8 cellular contexts compared by ENCODE assay signal in genomic region chrX:135484636-135485289, GRCh38. TPM values are rescaled to one million over a fixed set of nuclear protein-coding genes. Genes with fewer than 3 reads are reported as not detected.
DNase-seq lines count a peak whose midpoint lies in the region; ATAC-seq, FAIRE-seq and TF ChIP-seq lines count a peak whose summit lies in the region.

No MANE protein-coding gene starts in this region.

- no peak overlapping the region for H2AFZ ChIP-seq in GM23338
- no peak overlapping the region for H2AFZ ChIP-seq in OCI-LY7 (ENCODE audit: low read length)

- no peaks in the 10 kb centered on the region for H3K9me3 Mint-ChIP-seq in GM23338
- peaks cover 6% of the 10 kb centered on the region for H3K9me3 Mint-ChIP-seq in nephron

- CTCF ChIA-PET in OCI-LY7 (lab: Charles Lee; ENCODE audit: unreplicated experiment): no interaction called here

- H3F3A ChIP-seq in GM23338 (replicated peaks; ENCODE audit: low read depth): no peaks in the 10 kb centered on the region

- no peak overlapping the region for H3K27ac ChIP-seq in GM23338 (ENCODE audit: low read depth)
- no peak overlapping the region for H3K27ac ChIP-seq in OCI-LY7 (ENCODE audit: low read depth, low read length, poor library complexity, severe bottlenecking)
- no peak overlapping the region for H3K27ac ChIP-seq in dorsolateral prefrontal cortex

- intact Hi-C loops in OCI-LY7 (cut with micrococcal nuclease; ENCODE audit: unreplicated experiment) (loop anchor here (2.0 kb wide), 1 partner anchor 112 kb away; no protein-coding TSS in a partner anchor), dorsolateral prefrontal cortex (cut with DNase I) (loop anchor here (5.0 to 10.0 kb wide), 2 partner anchors 52 to 90 kb away; no protein-coding TSS in a partner anchor)

- BruUV-seq in OCI-LY7 (replicated peaks; lab: Mats Ljungman, UMichigan): no TSS peak

- POLR2A ChIA-PET in OCI-LY7 (lab: Charles Lee): no interaction called here

- TF ChIP-seq CTCF in GM23338 (conservative IDR thresholded peaks at IDR 0.05; ENCODE audit: low read depth in 2 of 2) (peak; percentile 52 to 66), OCI-LY7 (conservative IDR thresholded peaks at IDR 0.05; ENCODE audit: low read length) (peak; percentile 76), dorsolateral prefrontal cortex (IDR thresholded peaks at IDR 0.05 in 54 of 56, conservative IDR thresholded peaks at IDR 0.05 in 2 of 56; ENCODE audit: low read depth in 1 of 56, partially characterized antibody in 56 of 56) (peak; percentile 18 to 74 (median 54)), nephron (IDR thresholded peaks at IDR 0.05; ENCODE audit: unreplicated experiment in 3 of 3) (peak; percentile 58 to 62 (median 61))

- H3K79me2 ChIP-seq in GM23338 (replicated peaks; ENCODE audit: insufficient read depth) (no peaks in the 10 kb centered on the region), OCI-LY7 (ENCODE audit: insufficient read depth, low read depth, low read length) (no peaks in the 10 kb centered on the region)

- no peak for ATAC-seq in GM23338
- ATAC-seq in HG02678 (IDR thresholded peaks at IDR 0.05; ENCODE audit: unreplicated experiment): no peak
- no peak for ATAC-seq in HG02981 (IDR thresholded peaks at IDR 0.05; ENCODE audit: unreplicated experiment)

- H3K4me1 ChIP-seq in GM23338 (ENCODE audit: insufficient read depth) (no peaks in the 10 kb centered on the region), OCI-LY7 (ENCODE audit: insufficient read depth, low read length, poor library complexity, severe bottlenecking) (no peaks in the 10 kb centered on the region)

- H3K9me3 ChIP-seq in OCI-LY7 (ENCODE audit: low read length): no peaks in the 10 kb centered on the region

- H3K4me1 Mint-ChIP-seq in GM23338 (no peaks in the 10 kb centered on the region), nephron (peaks cover 10% of the 10 kb centered on the region)

- H3K4me2 ChIP-seq in GM23338: no peak overlapping the region
- H3K4me2 ChIP-seq in OCI-LY7 (ENCODE audit: low read length): no peak overlapping the region

- H3K27ac Mint-ChIP-seq in GM23338 (no peak overlapping the region), nephron (peak overlapping the region; percentile 71 to 89 (median 73))

- H3K27me3 ChIP-seq in GM23338 (ENCODE audit: insufficient read depth): no peaks in the 10 kb centered on the region
- H3K27me3 ChIP-seq in dorsolateral prefrontal cortex: peaks cover 0 to 75% (median 12%) of the 10 kb centered on the region in 45 donors

- H3K27me3 Mint-ChIP-seq in GM23338 (ENCODE audit: insufficient read depth, low read depth, poor library complexity): no peaks in the 10 kb centered on the region
- no peaks in the 10 kb centered on the region for H3K27me3 Mint-ChIP-seq in nephron (ENCODE audit: low read depth)

- no peaks in the 10 kb centered on the region for H4K20me1 ChIP-seq in GM23338 (replicated peaks; ENCODE audit: insufficient read depth)
- no peaks in the 10 kb centered on the region for H4K20me1 ChIP-seq in OCI-LY7 (ENCODE audit: insufficient read depth, low read length)

- H3K4me3 Mint-ChIP-seq in GM23338 (no peak overlapping the region), nephron (no peak overlapping the region)

- H3K4me3 ChIP-seq in GM23338 (no peak overlapping the region), OCI-LY7 (ENCODE audit: low read depth, low read length, poor library complexity, severe bottlenecking) (no peak overlapping the region), dorsolateral prefrontal cortex (no peak overlapping the region)

- H3K36me3 ChIP-seq in GM23338 (ENCODE audit: insufficient read depth) (no peaks in the 10 kb centered on the region), OCI-LY7 (ENCODE audit: insufficient read depth, low read length) (no peaks in the 10 kb centered on the region)

- H3K36me3 Mint-ChIP-seq in GM23338 (ENCODE audit: low read depth) (no peaks in the 10 kb centered on the region), nephron (ENCODE audit: low read depth) (no peaks in the 10 kb centered on the region)

- DNase-seq in D341Med (ENCODE audit: low spot score) (peak; percentile 35), GM23338 (ENCODE audit: low spot score) (peak; percentile 27), OCI-LY7 (ENCODE audit: low spot score) (peak; percentile 50), dorsolateral prefrontal cortex (peak in 1 of 10 donors; percentile 11), RCC 7860 (ENCODE audit: low spot score) (no peak)

- FAIRE-seq in RCC 7860 (lab: Jason Lieb, UNC): no peak

- no peaks in the 10 kb centered on the region for H3K9me2 ChIP-seq in GM23338 (ENCODE audit: insufficient read depth)
- no peaks in the 10 kb centered on the region for H3K9me2 ChIP-seq in OCI-LY7 (ENCODE audit: insufficient read depth, low read length)

TF ChIP-seq in GM23338, 12 proteins besides CTCF, POLR2A, EP300 and RAD21 (continues in another document):
- TF ChIP-seq ZNF462 (CRISPR knock-in tag; IDR thresholded peaks at IDR 0.05): no peak
- no peak for TF ChIP-seq STAT1 (IDR thresholded peaks at IDR 0.05; ENCODE audit: unreplicated experiment)
- no peak for TF ChIP-seq ETS1 (IDR thresholded peaks at IDR 0.05)
- TF ChIP-seq CREB1 (CRISPR knock-in tag; IDR thresholded peaks at IDR 0.05; ENCODE audit: low read depth): no peak
- TF ChIP-seq JUNB (IDR thresholded peaks at IDR 0.05; ENCODE audit: unreplicated experiment): no peak

RNA-seq across cellular contexts. Expression of gene INTS6L, which starts 35.7 kb away (rescaled TPM):
- 6.4 and 21.9 TPM in 2 replicates for total RNA-seq in GM23338 (2014; rRNA removed; shearing (Covaris generic))
- polyA plus RNA-seq in GM23338 (2016; fragmentation: Nextera tagmentation; extraction: Ambion mirVana): 4.5 and 4.8 TPM in 2 replicates
- total RNA-seq in OCI-LY7 (2014; rRNA removed; shearing (Covaris generic)): 13.0 and 15.6 TPM in 2 replicates
- 13.9 and 16.4 TPM in 2 replicates for total RNA-seq in OCI-LY7 (2022)
- total RNA-seq in dorsolateral prefrontal cortex: 10 to 100 TPM in 118 of 120 experiments, 1 to 10 TPM in 2; 9.2 to 20.0 (median 13.5) TPM
